ENCODE assay signal across 14 cellular contexts in genomic region chr3:183158113-183158512, GRCh38.
A peak's percentile ranks its signal among the peaks of the same experiment; 100 is the strongest.
DNase-seq lines count a peak whose midpoint lies in the region; ATAC-seq and TF ChIP-seq lines count a peak whose summit lies in the region.
"Had no signal": no experiment of that assay in that cellular context is flagged by ENCODE, and none has a peak within 500 bp of the region (broad histone marks: within the 10 kb centered on the region; RNA-seq: fewer than 3 reads in every experiment).

No MANE protein-coding gene starts in this region.

- peaks cover 9% of the 10 kb centered on the region for H3K36me3 Mint-ChIP-seq in activated T-cell treated with anti-CD3 and anti-CD28 coated beads, Interleukin-2, amount 50 U/mL, for 24 hours (ENCODE audit: low read depth)
- no peaks in the 10 kb centered on the region for H3K36me3 Mint-ChIP-seq in stimulated activated memory B cell treated with anti-CD40 and anti-IgM and Interleukin-4, amounts not matched to agents 10 μg/mL and 1 μg/mL and 100 μg/mL, for 72 hours

- no peaks in the 10 kb centered on the region for H3K27me3 ChIP-seq in brain microvascular endothelial cell (replicated peaks)

- no peak overlapping the region for H3K27ac ChIP-seq in brain microvascular endothelial cell
- H3K27ac ChIP-seq: SK-N-MC had no signal

- in situ Hi-C loops in brain microvascular endothelial cell (cut with HindIII; ENCODE audit: low pct_ligation_motif_present, low sequenced_read_pairs), result no loop called here

- no peaks in the 10 kb centered on the region for H3K27me3 Mint-ChIP-seq in activated T-cell treated with anti-CD3 and anti-CD28 coated beads, Interleukin-2, amount 50 U/mL, for 24 hours
- peaks cover 67% of the 10 kb centered on the region for H3K27me3 Mint-ChIP-seq in stimulated activated memory B cell treated with anti-CD40 and anti-IgM and Interleukin-4, amounts not matched to agents 10 μg/mL and 1 μg/mL and 100 μg/mL, for 72 hours

- H3K36me3 ChIP-seq in brain microvascular endothelial cell (replicated peaks), result no peaks in the 10 kb centered on the region

- H3K4me3 Mint-ChIP-seq in activated T-cell treated with anti-CD3 and anti-CD28 coated beads, Interleukin-2, amount 50 U/mL, for 24 hours, result no peak overlapping the region
- no peak overlapping the region for H3K4me3 Mint-ChIP-seq in stimulated activated memory B cell treated with anti-CD40 and anti-IgM and Interleukin-4, amounts not matched to agents 10 μg/mL and 1 μg/mL and 100 μg/mL, for 72 hours
- H3K4me3 Mint-ChIP-seq: neural crest cell had no signal

- no peak overlapping the region for H3K4me3 ChIP-seq in brain microvascular endothelial cell (ENCODE audit: low read depth, low read length)
- H3K4me3 ChIP-seq: SK-N-MC had no signal

- no peaks in the 10 kb centered on the region for H3K9me3 Mint-ChIP-seq in activated T-cell treated with anti-CD3 and anti-CD28 coated beads, Interleukin-2, amount 50 U/mL, for 24 hours
- H3K9me3 Mint-ChIP-seq in stimulated activated memory B cell treated with anti-CD40 and anti-IgM and Interleukin-4, amounts not matched to agents 10 μg/mL and 1 μg/mL and 100 μg/mL, for 72 hours, result peaks cover 10% of the 10 kb centered on the region
- H3K9me3 Mint-ChIP-seq: neural crest cell had no signal

- H3K4me1 Mint-ChIP-seq in activated T-cell treated with anti-CD3 and anti-CD28 coated beads, Interleukin-2, amount 50 U/mL, for 24 hours (ENCODE audit: low read depth), result peaks cover 48% of the 10 kb centered on the region
- peaks cover 34% of the 10 kb centered on the region for H3K4me1 Mint-ChIP-seq in stimulated activated memory B cell treated with anti-CD40 and anti-IgM and Interleukin-4, amounts not matched to agents 10 μg/mL and 1 μg/mL and 100 μg/mL, for 72 hours

- ATAC-seq in GM21717 (IDR thresholded peaks at IDR 0.05; ENCODE audit: unreplicated experiment) (peak; percentile 19), HG03097 (IDR thresholded peaks at IDR 0.05; ENCODE audit: low FRiP score, unreplicated experiment) (peak; percentile 13)
- ATAC-seq in stimulated activated memory B cell treated with anti-CD40 and anti-IgM and Interleukin-4, amounts not matched to agents 10 μg/mL and 1 μg/mL and 100 μg/mL, for 72 hours, result peak; percentile 51

- peak overlapping the region; percentile 67 for H3K27ac Mint-ChIP-seq in activated T-cell treated with anti-CD3 and anti-CD28 coated beads, Interleukin-2, amount 50 U/mL, for 24 hours
- no peak overlapping the region for H3K27ac Mint-ChIP-seq in stimulated activated memory B cell treated with anti-CD40 and anti-IgM and Interleukin-4, amounts not matched to agents 10 μg/mL and 1 μg/mL and 100 μg/mL, for 72 hours

- no peak for TF ChIP-seq CTCF in brain microvascular endothelial cell (IDR thresholded peaks at IDR 0.05; ENCODE audit: low read depth, low read length, missing control alignments)

- no peak for DNase-seq in activated T-cell treated with anti-CD3 and anti-CD28 coated beads, Interleukin-2, amount 50 U/mL, for 24 hours
- no peak for DNase-seq in activated T-cell treated with anti-CD3 and anti-CD28 coated beads, Interleukin-2, amount 50 U/mL, for 1 hour
- DNase-seq in brain microvascular endothelial cell (no peak), AML-193 (lab: John Stamatoyannopoulos, UW) (no peak), SIG-M5 (lab: John Stamatoyannopoulos, UW) (no peak)
- DNase-seq: amniotic stem cell; DMS153; effector CD8-positive, alpha-beta T cell; NCI-H1436 had no signal
